16 cellular contexts compared by ENCODE assay signal in the genomic region with DNA sequence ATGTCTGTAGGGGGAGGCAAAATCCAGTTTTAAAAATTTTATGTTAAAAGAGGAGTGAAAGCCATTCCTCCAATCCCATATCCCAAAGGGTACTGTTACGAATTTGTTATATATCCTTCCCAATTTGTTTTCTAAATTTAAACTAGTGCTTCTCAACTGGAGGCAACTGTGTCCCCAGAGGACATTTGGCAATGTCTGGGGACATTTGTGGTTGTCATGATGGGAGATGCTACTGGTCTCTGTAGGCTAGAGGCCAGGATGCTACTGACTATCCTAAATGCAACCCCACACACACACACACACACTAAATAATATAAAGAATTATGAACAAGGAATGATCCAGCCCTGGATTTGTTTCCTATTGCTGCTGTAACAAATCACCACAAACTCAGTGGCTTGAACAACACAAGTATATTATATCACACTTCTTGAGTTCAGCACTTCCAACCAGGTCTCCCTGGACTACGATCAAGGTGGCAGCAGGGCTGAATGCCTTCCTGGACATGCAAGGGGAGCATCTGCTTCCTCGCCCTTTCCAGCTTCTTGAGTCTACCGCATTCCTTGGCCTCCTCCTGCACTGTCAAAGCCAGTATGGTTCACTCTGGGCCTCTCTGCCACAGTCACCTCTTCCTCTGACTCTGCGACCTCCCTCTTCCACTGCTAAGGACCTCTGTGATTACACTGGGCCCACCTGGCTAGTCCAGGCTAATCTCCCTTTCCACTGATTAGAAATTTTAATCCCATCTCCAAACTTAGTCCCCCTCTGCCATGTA. TPM values are rescaled to one million over a fixed set of nuclear protein-coding genes. Genes with fewer than 3 reads are reported as not detected.
DNase-seq lines count a peak whose midpoint lies in the region; ATAC-seq, FAIRE-seq and TF ChIP-seq lines count a peak whose summit lies in the region.
"Had no signal": no experiment of that assay in that cellular context is flagged by ENCODE, and none has a peak within 500 bp of the region (broad histone marks: within the 10 kb centered on the region; RNA-seq: fewer than 3 reads in every experiment).

No MANE protein-coding gene starts in this region.

- H3K9me3 Mint-ChIP-seq in Caco-2 (ENCODE audit: unreplicated experiment) (no peaks in the 10 kb centered on the region), astrocyte (ENCODE audit: unreplicated experiment) (no peaks in the 10 kb centered on the region), naive B cell (peaks cover 0 to 2% (median 0%) of the 10 kb centered on the region in 7 donors)

- no peak for ATAC-seq in A549
- no peak for ATAC-seq in naive B cell (ENCODE audit: low read depth in 2 of 2)

- POLR2A ChIA-PET in A549 (lab: Yijun Ruan, JAX) = no interaction called here
- POLR2A ChIA-PET in Caco-2 (lab: Charles Lee) = no interaction called here

- no peaks in the 10 kb centered on the region for H3F3A ChIP-seq in MM.1S (ENCODE audit: insufficient read depth, low read length)

- H3K79me2 ChIP-seq in astrocyte (ENCODE audit: insufficient read depth, low read length) = peaks cover 83% of the 10 kb centered on the region
- H3K79me2 ChIP-seq in MM.1S (ENCODE audit: low read length) = peaks cover 21% of the 10 kb centered on the region; the same call in 1 of the 2 replicates

- CTCF ChIA-PET in A549 (lab: Yijun Ruan, JAX) = interaction anchor here (0.6 to 1.1 kb wide), 2 partner anchors 40 to 64 kb away, joined by 3 to 5 read pairs; no protein-coding TSS in a partner anchor
- CTCF ChIA-PET in Caco-2 (lab: Charles Lee) = no interaction called here

- H3K27ac ChIP-seq in A549 = peak overlapping the region; percentile 9 to 84; a peak in 3 of 6 replicates
- peak overlapping the region; percentile 99 for H3K27ac ChIP-seq in astrocyte (ENCODE audit: low read depth, low read length)
- H3K27ac ChIP-seq in MM.1S (ENCODE audit: low read length) = no peak overlapping the region
- H3K27ac ChIP-seq: ovary had no signal

- no peak for TF ChIP-seq EP300 in A549 (IDR thresholded peaks at IDR 0.05)

- H3K4me1 ChIP-seq in A549 (peaks cover 53% of the 10 kb centered on the region), Caco-2 (peaks cover 58% of the 10 kb centered on the region), astrocyte (ENCODE audit: insufficient read depth, low read length) (peaks cover 55% of the 10 kb centered on the region), MM.1S (ENCODE audit: low read length) (no peaks in the 10 kb centered on the region)

- no peak overlapping the region for H3K9ac ChIP-seq in astrocyte (ENCODE audit: low read length)
- no peak overlapping the region for H3K9ac ChIP-seq in MM.1S (ENCODE audit: low read length)

- H3K27ac Mint-ChIP-seq in Caco-2 (ENCODE audit: unreplicated experiment) (peak overlapping the region; percentile 74), astrocyte (ENCODE audit: unreplicated experiment) (no peak overlapping the region), naive B cell (peak overlapping the region; percentile 3 to 93 (median 78))

- DNase-seq in A549 (ENCODE audit: low read depth in 1 of 2, low spot score in 1 of 2) (no peak), Caco-2 (no peak), astrocyte (ENCODE audit: low read depth) (no peak), naive B cell (no peak), OCI-M2 (lab: John Stamatoyannopoulos, UW; ENCODE audit: unreplicated experiment) (no peak), NCI-H774 (lab: John Stamatoyannopoulos, UW) (no peak), T-helper 9 cell (no peak), MM.1S (no peak)
- DNase-seq: activated T-cell treated with anti-CD3 and anti-CD28 coated beads, Interleukin-2, amount 50 U/mL, for 48 hours; hippocampal formation; KBM-7; mammary epithelial cell; NCI-H1694 treated with DMSO at 0.1 percent for 48 hours; NCI-H526 treated with DMSO at 0.1 percent for 48 hours; ovary; stimulated activated CD4-positive, alpha-beta T cell treated with anti-CD3 and anti-CD28 coated beads, Interleukin-1b, Interleukin-23, amount 100 ng/mL, for 48 hours had no signal

- no peaks in the 10 kb centered on the region for H3K9me2 ChIP-seq in MM.1S (replicated peaks; ENCODE audit: insufficient read depth, low read length)

- no peak for TF ChIP-seq CTCF in A549 (IDR thresholded peaks at IDR 0.05)
- TF ChIP-seq CTCF in Caco-2 (IDR thresholded peaks at IDR 0.05; ENCODE audit: insufficient read depth in 1 of 2, low read depth in 1 of 2, low read length in 1 of 2, severe bottlenecking in 1 of 2, unreplicated experiment in 1 of 2) = no peak
- TF ChIP-seq CTCF in astrocyte (IDR thresholded peaks at IDR 0.05; ENCODE audit: insufficient read depth, low read depth, low read length) = no peak
- TF ChIP-seq CTCF in MM.1S (IDR thresholded peaks at IDR 0.05; ENCODE audit: low read length) = no peak

- TF ChIP-seq RAD21 in A549 (conservative IDR thresholded peaks at IDR 0.05 in 1 of 2, IDR thresholded peaks at IDR 0.05 in 1 of 2) = no peak

- H3K9me3 ChIP-seq in A549 (peaks cover 5% of the 10 kb centered on the region; the same call in 1 of the 3 replicates), Caco-2 (no peaks in the 10 kb centered on the region), astrocyte (ENCODE audit: insufficient read depth, low read depth, low read length) (no peaks in the 10 kb centered on the region), MM.1S (replicated peaks; ENCODE audit: insufficient read depth, low read length) (no peaks in the 10 kb centered on the region)
- H3K9me3 ChIP-seq: ovary had no signal

- H3K36me3 ChIP-seq in Caco-2 (ENCODE audit: control insufficient read depth, insufficient read depth, low read length) = no peaks in the 10 kb centered on the region
- H3K36me3 ChIP-seq in astrocyte (ENCODE audit: insufficient read depth, low read length) = no peaks in the 10 kb centered on the region
- no peaks in the 10 kb centered on the region for H3K36me3 ChIP-seq in MM.1S (replicated peaks; ENCODE audit: insufficient read depth, low read length)
- H3K36me3 ChIP-seq: ovary had no signal

- FAIRE-seq in A549 (lab: Jason Lieb, UNC) = no peak
- FAIRE-seq in astrocyte (lab: Jason Lieb, UNC) = no peak

- H3K4me2 ChIP-seq in A549 (no peak overlapping the region), astrocyte (ENCODE audit: low read length) (no peak overlapping the region), MM.1S (ENCODE audit: low read depth, low read length) (no peak overlapping the region)

- H3K4me3 ChIP-seq in A549 = no peak overlapping the region
- no peak overlapping the region for H3K4me3 ChIP-seq in Caco-2 (ENCODE audit: low read depth, low read length)
- no peak overlapping the region for H3K4me3 ChIP-seq in astrocyte (ENCODE audit: insufficient read depth, low read depth, low read length)
- no peak overlapping the region for H3K4me3 ChIP-seq in MM.1S (ENCODE audit: low read length)
- H3K4me3 ChIP-seq: ovary had no signal

- no peaks in the 10 kb centered on the region for H3K27me3 ChIP-seq in Caco-2 (replicated peaks; ENCODE audit: control insufficient read depth, insufficient read depth, low read length)
- no peaks in the 10 kb centered on the region for H3K27me3 ChIP-seq in astrocyte (ENCODE audit: insufficient read depth, low read length)
- H3K27me3 ChIP-seq in MM.1S (replicated peaks; ENCODE audit: insufficient read depth, low read length) = no peaks in the 10 kb centered on the region
- H3K27me3 ChIP-seq: ovary had no signal

- H2AFZ ChIP-seq in astrocyte (ENCODE audit: low read depth, low read length) (no peak overlapping the region), MM.1S (ENCODE audit: low read length) (no peak overlapping the region)

- BruUV-seq in Caco-2 (replicated peaks; lab: Mats Ljungman, UMichigan) = no TSS peak

- TF ChIP-seq POLR2A in A549 (IDR thresholded peaks at IDR 0.05; ENCODE audit: low read length) = no peak

- WGBS in A549 (ENCODE audit: missing lambda C conversion rate) = 92% methylated on average over 5 of the region's 5 CpGs

- H3K27me3 Mint-ChIP-seq in Caco-2 (ENCODE audit: insufficient read depth, unreplicated experiment) (no peaks in the 10 kb centered on the region), astrocyte (ENCODE audit: low read depth, unreplicated experiment) (no peaks in the 10 kb centered on the region), naive B cell (no peaks in the 10 kb centered on the region)

- H3K36me3 Mint-ChIP-seq in Caco-2 (ENCODE audit: insufficient read depth, unreplicated experiment) = peaks cover 36% of the 10 kb centered on the region
- H3K36me3 Mint-ChIP-seq in astrocyte (ENCODE audit: low read depth, unreplicated experiment) = peaks cover 3% of the 10 kb centered on the region
- H3K36me3 Mint-ChIP-seq in naive B cell = peaks cover 0 to 9% of the 10 kb centered on the region in 2 donors

- H4K20me1 ChIP-seq in astrocyte (ENCODE audit: insufficient read depth, low read length) (peaks cover 8% of the 10 kb centered on the region), MM.1S (ENCODE audit: insufficient read depth, low read length) (peaks cover 6% of the 10 kb centered on the region; the same call in 1 of the 2 replicates)

- peak overlapping the region; percentile 30 for H3K4me3 Mint-ChIP-seq in Caco-2 (ENCODE audit: unreplicated experiment)
- H3K4me3 Mint-ChIP-seq in astrocyte (ENCODE audit: unreplicated experiment) = no peak overlapping the region
- H3K4me3 Mint-ChIP-seq in naive B cell = peak overlapping the region in 6 of 8 donors; percentile 20 to 71 (median 43)

- peaks cover 48% of the 10 kb centered on the region for H3K4me1 Mint-ChIP-seq in Caco-2 (ENCODE audit: low read depth, unreplicated experiment)
- peaks cover 57% of the 10 kb centered on the region for H3K4me1 Mint-ChIP-seq in astrocyte (ENCODE audit: low read depth, unreplicated experiment)
- H3K4me1 Mint-ChIP-seq in naive B cell = peaks cover 71 to 98% (median 87%) of the 10 kb centered on the region in 3 donors

- intact Hi-C loops in Caco-2 (cut with micrococcal nuclease; ENCODE audit: unreplicated experiment) = loop anchor here (5.0 kb wide), 1 partner anchor 122 kb away; no protein-coding TSS in a partner anchor

TF ChIP-seq in A549, 52 proteins besides CTCF, POLR2A, EP300 and RAD21 (continues in another document):
- TF ChIP-seq MAFK (IDR thresholded peaks at IDR 0.05; ENCODE audit: partially characterized antibody) = no peak
- TF ChIP-seq, protein P1, sequence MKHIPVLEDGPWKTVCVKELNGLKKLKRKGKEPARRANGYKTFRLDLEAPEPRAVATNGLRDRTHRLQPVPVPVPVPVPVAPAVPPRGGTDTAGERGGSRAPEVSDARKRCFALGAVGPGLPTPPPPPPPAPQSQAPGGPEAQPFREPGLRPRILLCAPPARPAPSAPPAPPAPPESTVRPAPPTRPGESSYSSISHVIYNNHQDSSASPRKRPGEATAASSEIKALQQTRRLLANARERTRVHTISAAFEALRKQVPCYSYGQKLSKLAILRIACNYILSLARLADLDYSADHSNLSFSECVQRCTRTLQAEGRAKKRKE (CRISPR knock-in tag; IDR thresholded peaks at IDR 0.05; ENCODE audit: low read depth) = no peak

RNA-seq across cellular contexts. Expression of gene ARHGAP17, which starts 30.1 kb away (rescaled TPM):
- polyA plus RNA-seq in A549 (2011; rRNA removed) = 28.2 and 46.4 TPM in 2 replicates
- 28.5 and 35.8 TPM in 2 replicates for polyA plus RNA-seq in A549 (2012; cell fraction: cytosol; rRNA removed)
- polyA plus RNA-seq in A549 (2012; cell fraction: nucleus; rRNA removed) = 40.6 and 59.5 TPM in 2 replicates
- 35.7 to 37.8 TPM (median 37.6 TPM) in 3 replicates for polyA plus RNA-seq in A549 (2017; fragmentation: RNase III; extraction: RNeasy Plus Mini Kit Qiagen cat#74134 plus additional on column Dnase treatment)
- 43.7 and 44.1 TPM in 2 replicates for polyA minus RNA-seq in A549 (2011; rRNA and poly(A)+ RNA removed)
- total RNA-seq in Caco-2 (2022) = 134 and 142 TPM in 2 replicates
- total RNA-seq in astrocyte = 71.2 and 75.2 TPM in 2 replicates
- 100 to 1,000 TPM in 4 of 6 donors, 10 to 100 TPM in 2; 90.5 to 200 (median 115) TPM for polyA plus RNA-seq in naive B cell (ENCODE audit: low read depth in 6 of 6)
